Comparison of ENCODE assay signal across 12 cellular contexts in genomic region chr4:25939330-25939729, GRCh38. TPM values are rescaled to one million over a fixed set of nuclear protein-coding genes. Genes with fewer than 3 reads are reported as not detected.
DNase-seq lines count a peak whose midpoint lies in the region; ATAC-seq, FAIRE-seq and TF ChIP-seq lines count a peak whose summit lies in the region.
"Had no signal": no experiment of that assay in that cellular context is flagged by ENCODE, and none has a peak within 500 bp of the region (broad histone marks: within the 10 kb centered on the region; RNA-seq: fewer than 3 reads in every experiment).

No MANE protein-coding gene starts in this region.

- POLR2A ChIA-PET in K562 (lab: Yijun Ruan, JAX): interaction anchor here (1.0 to 1.1 kb wide), 2 partner anchors 10 to 15 kb away, joined by 3 to 4 read pairs; no protein-coding TSS in a partner anchor

- no peaks in the 10 kb centered on the region for H3K4me1 ChIP-seq in K562 (replicated peaks in 1 of 2; ENCODE audit: control insufficient read depth in 2 of 2, insufficient read depth in 2 of 2, low read length in 2 of 2)
- H3K4me1 ChIP-seq in spleen: peaks cover 0 to 9% (median 4%) of the 10 kb centered on the region in 6 donors

- no peaks in the 10 kb centered on the region for H3K9me1 ChIP-seq in K562 (ENCODE audit: control insufficient read depth, insufficient read depth, low read length)

- peak overlapping the region; percentile 31 for H3K4me3 Mint-ChIP-seq in activated T-cell treated with anti-CD3 and anti-CD28 coated beads, Interleukin-2, amount 50 U/mL, for 4 hours

- H3K27ac ChIP-seq in K562 (ENCODE audit: extremely low read depth, low read depth, low read length) (no peak overlapping the region), spleen (peak overlapping the region in 5 of 8 donors; percentile 18 to 37 (median 27))
- H3K27ac ChIP-seq: thoracic aorta had no signal

- H3K9me3 ChIP-seq in K562 (replicated peaks; ENCODE audit: control insufficient read depth, insufficient read depth, low read depth, low read length) (no peaks in the 10 kb centered on the region), spleen (no peaks in the 10 kb centered on the region)
- H3K9me3 ChIP-seq: thoracic aorta had no signal

- ATAC-seq in activated T-cell treated with anti-CD3 and anti-CD28 coated beads, Interleukin-2, amount 50 U/mL, for 4 hours: no peak
- ATAC-seq in K562 (peak; percentile 49; the same call in 1 of the 3 replicates), left ventricle myocardium superior (no peak)

- no peaks in the 10 kb centered on the region for H3K36me3 Mint-ChIP-seq in activated T-cell treated with anti-CD3 and anti-CD28 coated beads, Interleukin-2, amount 50 U/mL, for 4 hours (ENCODE audit: insufficient read depth)

- H3K27me3 ChIP-seq in K562 (ENCODE audit: control insufficient read depth in 2 of 2, insufficient read depth in 2 of 2, low read length in 2 of 2) (peaks cover 9 to 26% of the 10 kb centered on the region in 2 experiments), spleen (replicated peaks in 1 of 7) (no peaks in the 10 kb centered on the region)

- H3K36me3 ChIP-seq in K562 (ENCODE audit: control insufficient read depth, insufficient read depth, low read length) (no peaks in the 10 kb centered on the region), spleen (no peaks in the 10 kb centered on the region)
- H3K36me3 ChIP-seq: thoracic aorta had no signal

- BruUV-seq in K562 (replicated peaks; lab: Mats Ljungman, UMichigan): no TSS peak

- TF ChIP-seq CTCF in K562 (IDR thresholded peaks at IDR 0.05 in 2 of 3, conservative IDR thresholded peaks at IDR 0.05 in 1 of 3; ENCODE audit: insufficient read depth in 2 of 3, low read depth in 1 of 3, low read length in 3 of 3) (no peak), spleen (IDR thresholded peaks at IDR 0.05 in 8 of 11, conservative IDR thresholded peaks at IDR 0.05 in 3 of 11) (no peak), lower leg skin (IDR thresholded peaks at IDR 0.05) (no peak)

- intact Hi-C loops in K562 (cut with micrococcal nuclease): no loop called here
- intact Hi-C loops in spleen (cut with DNase I; ENCODE audit: low total_unique reads): no loop called here
- intact Hi-C loops in lower leg skin (cut with DNase I; ENCODE audit: low total_unique reads): no loop called here
- intact Hi-C loops in left ventricle myocardium superior (cut with micrococcal nuclease): no loop called here

- DNase-seq in activated T-cell treated with anti-CD3 and anti-CD28 coated beads, Interleukin-2, amount 50 U/mL, for 4 hours: no peak
- DNase-seq in activated T-cell treated with anti-CD3 and anti-CD28 coated beads for 4 hours (no peak), MV-4-11 (lab: John Stamatoyannopoulos, UW) (peak; percentile 55), K562 (ENCODE audit: extremely low read depth in 1 of 4, low spot score in 3 of 4) (no peak), spleen (no peak), lower leg skin (ENCODE audit: low spot score in 2 of 2) (no peak), DMS 273 (lab: John Stamatoyannopoulos, UW; ENCODE audit: unreplicated experiment) (no peak), left ventricle myocardium superior (no peak)
- DNase-seq: effector memory CD4-positive, alpha-beta T cell; islet precursor cell had no signal

- no peak for TF ChIP-seq POLR2A in K562 (conservative IDR thresholded peaks at IDR 0.05)
- no peak for TF ChIP-seq POLR2A in spleen (IDR thresholded peaks at IDR 0.05)
- TF ChIP-seq POLR2A in lower leg skin (IDR thresholded peaks at IDR 0.05): no peak

- FAIRE-seq in K562 (lab: Jason Lieb, UNC): no peak
- FAIRE-seq: TTC549 had no signal

- WGBS in K562 (ENCODE audit: insufficient coverage, low coverage, missing lambda C conversion rate): 7% methylated on average over 4 of the region's 4 CpGs
- 78 to 89% (median 86%) methylated on average over 4 of the region's 4 CpGs for WGBS in spleen, 5 donors
- 90 to 92% methylated on average over 4 of the region's 4 CpGs for WGBS in lower leg skin, 2 donors

- TF ChIP-seq EP300 in K562 (IDR thresholded peaks at IDR 0.05; ENCODE audit: low read length): no peak

- H3K9me3 Mint-ChIP-seq in activated T-cell treated with anti-CD3 and anti-CD28 coated beads, Interleukin-2, amount 50 U/mL, for 4 hours: no peaks in the 10 kb centered on the region

- no peak overlapping the region for H3K4me2 ChIP-seq in K562 (ENCODE audit: insufficient read depth, low read length)

- no peak overlapping the region for H2AFZ ChIP-seq in K562 (ENCODE audit: low read depth, low read length)

- TF ChIP-seq RAD21 in K562 (CRISPR knock-in tag; conservative IDR thresholded peaks at IDR 0.05 in 1 of 2, IDR thresholded peaks at IDR 0.05 in 1 of 2): no peak

- H3K79me2 ChIP-seq in K562 (ENCODE audit: control insufficient read depth, insufficient read depth, low read length): no peaks in the 10 kb centered on the region

- H3K4me1 Mint-ChIP-seq in activated T-cell treated with anti-CD3 and anti-CD28 coated beads, Interleukin-2, amount 50 U/mL, for 4 hours (ENCODE audit: low read depth): peaks cover 22% of the 10 kb centered on the region

- peaks cover 16% of the 10 kb centered on the region for H3K27me3 Mint-ChIP-seq in activated T-cell treated with anti-CD3 and anti-CD28 coated beads, Interleukin-2, amount 50 U/mL, for 4 hours (ENCODE audit: low read depth)

- no peak overlapping the region for H3K9ac ChIP-seq in K562 (ENCODE audit: insufficient read depth in 1 of 2, low read depth in 2 of 2, low read length in 2 of 2)

- in situ Hi-C loops in K562 (cut with MboI): no loop called here

- no peaks in the 10 kb centered on the region for H4K20me1 ChIP-seq in K562 (replicated peaks; ENCODE audit: control insufficient read depth, insufficient read depth, low read length)

- no peak overlapping the region for H3K4me3 ChIP-seq in K562
- no peak overlapping the region for H3K4me3 ChIP-seq in spleen
- no peak overlapping the region for H3K4me3 ChIP-seq in lower leg skin (ENCODE audit: low read depth, poor library complexity, severe bottlenecking)
- H3K4me3 ChIP-seq: thoracic aorta had no signal

- CTCF ChIA-PET in K562 (lab: Yijun Ruan, JAX; ENCODE audit: low intra/inter-chr PET ratio): no interaction called here

TF ChIP-seq in K562, 482 proteins besides CTCF, POLR2A, EP300 and RAD21 (continues in another document):
- no peak for TF ChIP-seq AFF1 (IDR thresholded peaks at IDR 0.05; ENCODE audit: low read depth in 1 of 2, partially characterized antibody in 2 of 2)
- no peak for TF ChIP-seq MEIS2 (IDR thresholded peaks at IDR 0.05; ENCODE audit: partially characterized antibody)
- no peak for TF ChIP-seq CAMTA2 (CRISPR knock-in tag; conservative IDR thresholded peaks at IDR 0.05)
- no peak for TF ChIP-seq ASH1L (IDR thresholded peaks at IDR 0.05; ENCODE audit: borderline replicate concordance, low read depth, partially characterized antibody)
- no peak for TF ChIP-seq TCF7 (IDR thresholded peaks at IDR 0.05; ENCODE audit: borderline replicate concordance)

RNA-seq across cellular contexts. Expression of gene SMIM20, which starts 25.3 kb away (rescaled TPM):
- total RNA-seq in activated T-cell treated with anti-CD3 and anti-CD28 coated beads, Interleukin-2, amount 50 U/mL, for 4 hours: 10 to 100 TPM; 18.9 to 22.7 (median 19.5) TPM
- total RNA-seq in K562 (2011; cell fraction: chromatin; rRNA removed; ENCODE audit: low replicate concordance): 3.3 and 12.6 TPM in 2 replicates
- 6.4 and 7.0 TPM in 2 replicates for total RNA-seq in K562 (2011; cell fraction: nucleolus; rRNA removed)
- total RNA-seq in K562 (2011; cell fraction: nucleoplasm; rRNA removed): 10.3 and 13.6 TPM in 2 replicates
- total RNA-seq in K562 (2014; rRNA removed) (25.8 and 28.0 TPM in 2 replicates), K562 (2014; rRNA removed; fragmentation: Illumina TruSeq; extraction: Trizol) (36.5 and 38.9 TPM in 2 replicates), K562 (2015; rRNA removed; fragmentation: Illumina TruSeq; extraction: Trizol) (33.0 and 36.4 TPM in 2 replicates), K562 (2021) (25.1 and 29.9 TPM in 2 replicates), spleen (10 to 100 TPM; 15.7 to 25.9 (median 20.2) TPM), lower leg skin (10 to 100 TPM; 16.1 to 18.7 (median 17.4) TPM), left ventricle myocardium superior (38.2 TPM)
- polyA plus RNA-seq in K562 (2011; rRNA removed) (29.2 and 45.1 TPM in 2 replicates), K562 (2014; fragmentation: Illumina TruSeq; extraction: Trizol) (26.0 and 33.7 TPM in 2 replicates), K562 (2014; fragmentation: Nextera tagmentation; extraction: Ambion mirVana) (10 to 100 TPM; 50.7 to 51.0 TPM), K562 (2014; rRNA removed) (36.9 and 46.3 TPM in 2 replicates), spleen (10 to 100 TPM; 39.7 to 61.0 (median 45.8) TPM)
- 10.0 and 16.1 TPM in 2 replicates for polyA plus RNA-seq in K562 (2011; cell fraction: cytosol; rRNA removed)
- 6.0 and 10.8 TPM in 2 replicates for polyA plus RNA-seq in K562 (2011; cell fraction: nucleus; rRNA removed)
- polyA plus RNA-seq in K562 (2012): 30.2 and 36.9 TPM in 2 replicates
- polyA minus RNA-seq in K562 (2011; rRNA and poly(A)+ RNA removed): 8.2 and 9.4 TPM in 2 replicates
- 5.6 and 7.2 TPM in 2 replicates for polyA minus RNA-seq in K562 (2011; cell fraction: cytosol; rRNA and poly(A)+ RNA removed)
- polyA minus RNA-seq in K562 (2011; cell fraction: nucleus; rRNA and poly(A)+ RNA removed): 2.3 and 3.6 TPM in 2 replicates
